ENCODE assay signal across 8 cellular contexts in the genomic region with DNA sequence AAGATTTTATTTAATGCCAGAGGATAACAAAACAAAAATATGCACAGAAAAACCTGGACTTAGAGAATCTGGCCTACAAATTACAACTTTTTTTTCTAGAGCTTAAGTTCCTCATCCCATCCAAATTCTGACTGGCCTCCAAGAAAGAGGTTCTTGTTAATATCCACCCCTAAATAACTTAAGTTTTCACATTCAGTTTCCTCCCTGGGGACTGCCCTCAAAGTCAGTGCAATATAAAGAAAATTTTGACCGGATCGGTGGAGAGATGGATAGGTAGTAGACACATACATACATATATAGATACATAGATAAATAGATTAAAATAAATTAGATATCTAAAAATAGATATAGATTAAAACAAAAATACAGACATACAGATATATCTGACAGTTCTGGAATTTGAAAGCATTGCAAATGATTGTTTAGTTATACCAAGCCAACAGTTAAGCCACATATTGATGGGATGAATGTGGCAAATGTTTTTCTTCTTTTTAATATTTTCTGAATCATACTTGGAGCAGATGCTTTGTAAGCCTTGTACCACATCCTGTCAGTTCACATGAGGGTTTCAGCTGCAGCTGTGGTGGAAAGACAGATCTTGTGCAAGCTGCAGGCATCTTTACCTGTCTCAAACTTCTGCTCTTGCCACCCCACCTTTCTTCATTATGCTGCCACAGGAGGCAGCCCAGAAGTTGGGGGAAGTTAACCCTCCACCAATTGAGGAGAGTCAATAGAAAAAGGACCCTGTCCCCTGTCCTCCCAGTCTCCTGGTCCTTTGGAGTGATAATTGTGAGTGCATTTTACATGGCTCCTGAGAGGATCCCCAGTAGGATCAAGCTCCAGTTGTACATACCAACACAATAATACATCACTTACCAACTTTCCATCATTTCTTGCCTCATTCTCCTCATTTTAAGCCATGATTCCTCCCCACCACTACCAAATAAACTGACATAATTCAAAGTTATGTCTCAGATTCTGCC. TPM values are rescaled to one million over a fixed set of nuclear protein-coding genes. Genes with fewer than 3 reads are reported as not detected.
DNase-seq lines count a peak whose midpoint lies in the region; ATAC-seq and TF ChIP-seq lines count a peak whose summit lies in the region.

No MANE protein-coding gene starts in this region.

- H3K79me2 ChIP-seq in trophoblast cell (ENCODE audit: control insufficient read depth, insufficient read depth, low read length, poor library complexity) (no peaks in the 10 kb centered on the region), Karpas-422 (ENCODE audit: low read length) (no peaks in the 10 kb centered on the region)

- no peaks in the 10 kb centered on the region for H3K9me3 Mint-ChIP-seq in CD4-positive, CD25-positive, alpha-beta regulatory T cell

- no peak overlapping the region for H4K8ac ChIP-seq in trophoblast cell (ENCODE audit: low read depth, low read length)

- H3K18ac ChIP-seq in trophoblast cell (ENCODE audit: low read length) = no peak overlapping the region

- H2BK5ac ChIP-seq in trophoblast cell (ENCODE audit: low read depth, low read length, poor library complexity) = no peak overlapping the region

- no peak overlapping the region for H3K23ac ChIP-seq in trophoblast cell (ENCODE audit: low read length)

- H3K27me3 ChIP-seq in CD4-positive, CD25-positive, alpha-beta regulatory T cell (ENCODE audit: control insufficient read depth, insufficient read depth, low read length) = no peaks in the 10 kb centered on the region
- H3K27me3 ChIP-seq in trophoblast cell (ENCODE audit: insufficient read depth, low read length) (no peaks in the 10 kb centered on the region), BE2C (no peaks in the 10 kb centered on the region), Karpas-422 (ENCODE audit: low read length) (no peaks in the 10 kb centered on the region), tibial nerve (no peaks in the 10 kb centered on the region)

- no peak for TF ChIP-seq EP300 in tibial nerve (IDR thresholded peaks at IDR 0.05)

- no peak overlapping the region for H3K4ac ChIP-seq in trophoblast cell (ENCODE audit: low read depth, low read length)

- H4K91ac ChIP-seq in trophoblast cell (ENCODE audit: low read depth, low read length) = no peak overlapping the region

- no peak overlapping the region for H4K12ac ChIP-seq in trophoblast cell (ENCODE audit: low read depth, low read length)

- H2AK5ac ChIP-seq in trophoblast cell (ENCODE audit: low read length) = no peak overlapping the region

- peak; percentile 18 to 93 (median 75) for DNase-seq in CD4-positive, CD25-positive, alpha-beta regulatory T cell
- peak; percentile 97 for DNase-seq in Jurkat, Clone E6-1 (ENCODE audit: low read depth, low spot score)
- peak; percentile 40 for DNase-seq in activated T-cell treated with anti-CD3 and anti-CD28 coated beads, Interleukin-2, amount 50 U/mL, for 1 hour
- peak; percentile 21 to 33 for DNase-seq in trophoblast cell
- no peak for DNase-seq in BE2C
- DNase-seq in Karpas-422 = no peak
- no peak for DNase-seq in tibial nerve (ENCODE audit: low spot score in 2 of 2)

- H2AFZ ChIP-seq in trophoblast cell (ENCODE audit: insufficient read depth, low read length, poor library complexity) = no peak overlapping the region
- no peak overlapping the region for H2AFZ ChIP-seq in Karpas-422 (ENCODE audit: low read length)

- peak overlapping the region; percentile 27 for H3K4me3 ChIP-seq in CD4-positive, CD25-positive, alpha-beta regulatory T cell (ENCODE audit: low read depth, low read length)
- H3K4me3 ChIP-seq in Jurkat, Clone E6-1 (ENCODE audit: low read length) = no peak overlapping the region
- H3K4me3 ChIP-seq in trophoblast cell (ENCODE audit: low read depth, low read length) = no peak overlapping the region
- no peak overlapping the region for H3K4me3 ChIP-seq in BE2C (ENCODE audit: low read depth, low read length)
- no peak overlapping the region for H3K4me3 ChIP-seq in Karpas-422 (ENCODE audit: low read length)
- no peak overlapping the region for H3K4me3 ChIP-seq in tibial nerve

- no CpG with 5 or more reads among the region's 2 CpGs for WGBS in trophoblast cell (ENCODE audit: extremely low coverage, insufficient coverage, insufficient read length)
- WGBS in tibial nerve, 2 donors = 70 to 75% methylated on average over 2 of the region's 2 CpGs

- H3K9me3 ChIP-seq in CD4-positive, CD25-positive, alpha-beta regulatory T cell (ENCODE audit: control insufficient read depth in 2 of 2, low read length in 2 of 2) = no peaks in the 10 kb centered on the region
- H3K9me3 ChIP-seq in trophoblast cell (ENCODE audit: insufficient read depth, low read depth, low read length) (no peaks in the 10 kb centered on the region), BE2C (no peaks in the 10 kb centered on the region), Karpas-422 (ENCODE audit: low read length) (no peaks in the 10 kb centered on the region), tibial nerve (no peaks in the 10 kb centered on the region)

- H3K9ac ChIP-seq in trophoblast cell (ENCODE audit: low read length) (no peak overlapping the region), Karpas-422 (ENCODE audit: low read length) (no peak overlapping the region)

- no peak overlapping the region for H2BK120ac ChIP-seq in trophoblast cell (ENCODE audit: insufficient read depth, low read length, poor library complexity)

- H3K14ac ChIP-seq in trophoblast cell (ENCODE audit: low read length) = no peak overlapping the region

- H4K20me1 ChIP-seq in Karpas-422 (ENCODE audit: insufficient read depth, low read depth, low read length) = no peaks in the 10 kb centered on the region

- no peaks in the 10 kb centered on the region for H3K36me3 ChIP-seq in CD4-positive, CD25-positive, alpha-beta regulatory T cell (ENCODE audit: control insufficient read depth, insufficient read depth, low read length)
- no peaks in the 10 kb centered on the region for H3K36me3 ChIP-seq in trophoblast cell (ENCODE audit: control insufficient read depth in 1 of 2, insufficient read depth in 2 of 2, low read length in 2 of 2)
- H3K36me3 ChIP-seq in BE2C = no peaks in the 10 kb centered on the region; the same call in 1 of the 2 replicates
- no peaks in the 10 kb centered on the region for H3K36me3 ChIP-seq in Karpas-422 (ENCODE audit: insufficient read depth, low read length)
- H3K36me3 ChIP-seq in tibial nerve = no peaks in the 10 kb centered on the region

- H3K79me1 ChIP-seq in trophoblast cell (ENCODE audit: low read length) = no peaks in the 10 kb centered on the region

- no peak overlapping the region for H3K4me2 ChIP-seq in trophoblast cell (ENCODE audit: low read length)
- no peak overlapping the region for H3K4me2 ChIP-seq in Karpas-422 (ENCODE audit: low read depth, low read length, poor library complexity, severe bottlenecking)

- peak overlapping the region; percentile 82 to 98 (median 87) for H3K27ac Mint-ChIP-seq in CD4-positive, CD25-positive, alpha-beta regulatory T cell

- H3K4me1 ChIP-seq in CD4-positive, CD25-positive, alpha-beta regulatory T cell (ENCODE audit: control insufficient read depth, insufficient read depth, low read length, poor library complexity, severe bottlenecking) = peaks cover 49% of the 10 kb centered on the region
- H3K4me1 ChIP-seq in trophoblast cell (ENCODE audit: control insufficient read depth in 1 of 2, insufficient read depth in 2 of 2, low read length in 2 of 2) (no peaks in the 10 kb centered on the region), BE2C (peaks cover 15% of the 10 kb centered on the region), Karpas-422 (ENCODE audit: low read length) (no peaks in the 10 kb centered on the region), tibial nerve (no peaks in the 10 kb centered on the region)

- H3K36me3 Mint-ChIP-seq in CD4-positive, CD25-positive, alpha-beta regulatory T cell = no peaks in the 10 kb centered on the region

- H3K4me1 Mint-ChIP-seq in CD4-positive, CD25-positive, alpha-beta regulatory T cell = peaks cover 49 to 70% (median 54%) of the 10 kb centered on the region in 4 donors

- TF ChIP-seq POLR2A in tibial nerve (IDR thresholded peaks at IDR 0.05) = no peak

- no peaks in the 10 kb centered on the region for H3K9me2 ChIP-seq in Karpas-422 (replicated peaks; ENCODE audit: insufficient read depth, low read length)

- H3K27me3 Mint-ChIP-seq in CD4-positive, CD25-positive, alpha-beta regulatory T cell = no peaks in the 10 kb centered on the region

- no peak for TF ChIP-seq CTCF in BE2C (IDR thresholded peaks at IDR 0.05; ENCODE audit: low read depth, low read length)
- TF ChIP-seq CTCF in tibial nerve (IDR thresholded peaks at IDR 0.05) = no peak

- H3K27ac ChIP-seq in CD4-positive, CD25-positive, alpha-beta regulatory T cell (ENCODE audit: insufficient read depth, low read length, poor library complexity, severe bottlenecking) = peak overlapping the region; percentile 76
- no peak overlapping the region for H3K27ac ChIP-seq in trophoblast cell (ENCODE audit: low read depth, low read length)
- no peak overlapping the region for H3K27ac ChIP-seq in Karpas-422 (ENCODE audit: low read length)
- no peak overlapping the region for H3K27ac ChIP-seq in tibial nerve

- peak overlapping the region in 3 of 4 donors; percentile 17 to 63 (median 29) for H3K4me3 Mint-ChIP-seq in CD4-positive, CD25-positive, alpha-beta regulatory T cell

- H2BK12ac ChIP-seq in trophoblast cell (ENCODE audit: low read length) = no peak overlapping the region

- ATAC-seq in CD4-positive, CD25-positive, alpha-beta regulatory T cell (ENCODE audit: low read depth in 2 of 2) = peak; percentile 99 to 100
- peak; percentile 96 for ATAC-seq in GM21515 (IDR thresholded peaks at IDR 0.05; ENCODE audit: unreplicated experiment)

RNA-seq across cellular contexts. Expression of gene PRDM8, which starts 58.5 kb away (rescaled TPM):
- 31.7 TPM for total RNA-seq in CD4-positive, CD25-positive, alpha-beta regulatory T cell
- 1 to 10 TPM; 2.0 to 4.7 (median 3.6) TPM for polyA plus RNA-seq in CD4-positive, CD25-positive, alpha-beta regulatory T cell
- polyA plus RNA-seq in Jurkat, Clone E6-1 (2012; ENCODE audit: insufficient read depth, insufficient read length) = 4.6 TPM
- 0.03 and 0.10 TPM in 2 replicates for polyA plus RNA-seq in trophoblast cell (2013)
- 25.6 TPM for polyA plus RNA-seq in BE2C (2012; ENCODE audit: insufficient read depth, insufficient read length, low read depth)
- not detected in 2 replicates for total RNA-seq in Karpas-422 (2014; rRNA removed; shearing (Covaris generic); ENCODE audit: low replicate concordance)
- total RNA-seq in tibial nerve = 10 to 100 TPM in 2 of 4 donors, 1 to 10 TPM in 2; 3.5 to 12.6 (median 10.3) TPM

Comparison
In these comparisons a context has a peak if more than half of its experiments do, and no peak if none do; other contexts are left out.
1. DNase-seq: peak in CD4-positive, CD25-positive, alpha-beta regulatory T cell (3 of 3), Jurkat, Clone E6-1 (single experiment), activated T-cell treated with anti-CD3 and anti-CD28 coated beads, Interleukin-2, amount 50 U/mL, for 1 hour (single experiment) and trophoblast cell (2 of 2); none in BE2C (single experiment), Karpas-422 (single experiment) and tibial nerve (0 of 2).